ENCODE assay signal across 14 cellular contexts in genomic region chr3:141337523-141337854, GRCh38. TPM values are rescaled to one million over a fixed set of nuclear protein-coding genes. Genes with fewer than 3 reads are reported as not detected.
DNase-seq lines count a peak whose midpoint lies in the region; ATAC-seq and TF ChIP-seq lines count a peak whose summit lies in the region.
"Had no signal": no experiment of that assay in that cellular context is flagged by ENCODE, and none has a peak within 500 bp of the region (broad histone marks: within the 10 kb centered on the region; RNA-seq: fewer than 3 reads in every experiment).

No MANE protein-coding gene starts in this region.

- no peaks in the 10 kb centered on the region for H3K36me3 ChIP-seq in ACC112 (ENCODE audit: insufficient read depth, low read length)
- no peaks in the 10 kb centered on the region for H3K36me3 ChIP-seq in GM23248 (ENCODE audit: low read depth)
- no peaks in the 10 kb centered on the region for H3K36me3 ChIP-seq in SU-DHL-6 (ENCODE audit: low read length)
- H3K36me3 ChIP-seq: left lung, tibial artery had no signal

- H3K79me2 ChIP-seq in ACC112 (ENCODE audit: control insufficient read depth, insufficient read depth, low read length, unreplicated experiment) (no peaks in the 10 kb centered on the region), GM23248 (ENCODE audit: insufficient read depth) (no peaks in the 10 kb centered on the region), SU-DHL-6 (ENCODE audit: insufficient read depth, low read length) (no peaks in the 10 kb centered on the region)

- WGBS in GM23248 (ENCODE audit: low coverage in 1 of 2, low lambda C conversion rate in 2 of 2, missing lambda C conversion rate in 2 of 2), 2 experiments, result 92 to 100% methylated on average over 1 of the region's 1 CpG

- H3K27ac Mint-ChIP-seq in memory B cell (no peak overlapping the region), mesothelial cell of epicardium (no peak overlapping the region)
- H3K27ac Mint-ChIP-seq: natural killer cell had no signal

- in situ Hi-C loops in GM23248 (cut with MboI), result no loop called here

- ATAC-seq in memory B cell (ENCODE audit: low read depth) (peak; percentile 10), HG03025 (IDR thresholded peaks at IDR 0.05; ENCODE audit: low FRiP score, unreplicated experiment) (no peak)
- ATAC-seq: natural killer cell had no signal

- no peaks in the 10 kb centered on the region for H3K9me3 ChIP-seq in GM23248 (ENCODE audit: low read depth)
- no peaks in the 10 kb centered on the region for H3K9me3 ChIP-seq in SU-DHL-6 (ENCODE audit: insufficient read depth, low read length)
- H3K9me3 ChIP-seq: left lung, tibial artery had no signal

- H3K4me3 Mint-ChIP-seq in memory B cell, result no peak overlapping the region
- H3K4me3 Mint-ChIP-seq in mesothelial cell of epicardium, result no peak overlapping the region
- H3K4me3 Mint-ChIP-seq: natural killer cell had no signal

- no peaks in the 10 kb centered on the region for H3K9me3 Mint-ChIP-seq in memory B cell
- peaks cover 15% of the 10 kb centered on the region for H3K9me3 Mint-ChIP-seq in mesothelial cell of epicardium
- H3K9me3 Mint-ChIP-seq: natural killer cell had no signal

- H3K4me1 Mint-ChIP-seq in memory B cell (peaks cover 12% of the 10 kb centered on the region), mesothelial cell of epicardium (peaks cover 11% of the 10 kb centered on the region)
- H3K4me1 Mint-ChIP-seq: natural killer cell had no signal

- H3F3A ChIP-seq in GM23248 (ENCODE audit: insufficient read depth), result peaks cover 34% of the 10 kb centered on the region
- no peaks in the 10 kb centered on the region for H3F3A ChIP-seq in SU-DHL-6 (ENCODE audit: insufficient read depth)

- H3K4me3 ChIP-seq in ACC112 (ENCODE audit: low read depth, low read length) (no peak overlapping the region), GM23248 (no peak overlapping the region), SU-DHL-6 (ENCODE audit: insufficient read depth, low read length, poor library complexity, severe bottlenecking) (no peak overlapping the region)
- H3K4me3 ChIP-seq: left lung, tibial artery had no signal

- H4K20me1 ChIP-seq in GM23248 (ENCODE audit: insufficient read depth), result no peaks in the 10 kb centered on the region
- no peaks in the 10 kb centered on the region for H4K20me1 ChIP-seq in SU-DHL-6 (ENCODE audit: low read depth, low read length)

- H3K36me3 Mint-ChIP-seq in memory B cell (peaks cover 6% of the 10 kb centered on the region), mesothelial cell of epicardium (no peaks in the 10 kb centered on the region)
- H3K36me3 Mint-ChIP-seq: natural killer cell had no signal

- no peak for DNase-seq in GM23248
- no peak for DNase-seq in memory B cell (ENCODE audit: low spot score in 2 of 2)
- no peak for DNase-seq in NCI-H524 treated with DMSO at 0.1 percent for 48 hours (lab: John Stamatoyannopoulos, UW)
- no peak for DNase-seq in mesothelial cell of epicardium (ENCODE audit: low spot score in 2 of 2, unreplicated experiment in 2 of 2)
- no peak for DNase-seq in amygdala (lab: John Stamatoyannopoulos, UW)
- DNase-seq: left lung; natural killer cell; NCI-H1048; NCI-H510A; stimulated activated CD4-positive, alpha-beta T cell treated with anti-CD3 and anti-CD28 coated beads, Interleukin-1b, Interleukin-23, amount 100 ng/mL, for 48 hours; tibial artery had no signal

- H2AFZ ChIP-seq in ACC112 (ENCODE audit: low read length, unreplicated experiment) (peak overlapping the region; percentile 82), GM23248 (peak overlapping the region; percentile 9; the same call in 1 of the 2 replicates), SU-DHL-6 (ENCODE audit: low read depth, low read length, severe bottlenecking) (peak overlapping the region; percentile 44)

- H3K27me3 ChIP-seq in ACC112 (ENCODE audit: insufficient read depth, low read length) (no peaks in the 10 kb centered on the region), GM23248 (replicated peaks; ENCODE audit: insufficient read depth) (no peaks in the 10 kb centered on the region), SU-DHL-6 (ENCODE audit: low read length) (no peaks in the 10 kb centered on the region)
- H3K27me3 ChIP-seq: left lung, tibial artery had no signal

- peaks cover 13% of the 10 kb centered on the region for H3K27me3 Mint-ChIP-seq in memory B cell
- H3K27me3 Mint-ChIP-seq in mesothelial cell of epicardium (ENCODE audit: low read depth), result no peaks in the 10 kb centered on the region

- peaks cover 42% of the 10 kb centered on the region for H3K4me1 ChIP-seq in ACC112 (ENCODE audit: control insufficient read depth, insufficient read depth, low read length, unreplicated experiment)
- peaks cover 38% of the 10 kb centered on the region for H3K4me1 ChIP-seq in GM23248 (ENCODE audit: insufficient read depth)

- peak overlapping the region; percentile 37; the same call in 1 of the 2 replicates for H3K9ac ChIP-seq in GM23248
- H3K9ac ChIP-seq in SU-DHL-6 (ENCODE audit: low read length), result no peak overlapping the region

- no peaks in the 10 kb centered on the region for H3K9me2 ChIP-seq in GM23248 (ENCODE audit: insufficient read depth)
- no peaks in the 10 kb centered on the region for H3K9me2 ChIP-seq in SU-DHL-6 (replicated peaks; ENCODE audit: insufficient read depth, low read length)

- H3K27ac ChIP-seq in ACC112 (ENCODE audit: low read depth, low read length) (peak overlapping the region; percentile 89), GM23248 (peak overlapping the region; percentile 66), SU-DHL-6 (ENCODE audit: low read depth, low read length) (no peak overlapping the region)
- H3K27ac ChIP-seq: tibial artery had no signal

- H3K4me2 ChIP-seq in GM23248 (ENCODE audit: unreplicated experiment) (peak overlapping the region; percentile 14), SU-DHL-6 (ENCODE audit: low read depth, low read length, poor library complexity, severe bottlenecking) (peak overlapping the region; percentile 4)

- no peak for TF ChIP-seq CTCF in SU-DHL-6 (IDR thresholded peaks at IDR 0.05; ENCODE audit: insufficient read depth, low read length, poor library complexity, severe bottlenecking)
- no peak for TF ChIP-seq CTCF in mesothelial cell of epicardium (IDR thresholded peaks at IDR 0.05; ENCODE audit: unreplicated experiment)

RNA-seq across cellular contexts. Expression of gene ZBTB38, which starts 30.8 kb away (rescaled TPM):
- 159 and 175 TPM in 2 replicates for total RNA-seq in GM23248 (2014; rRNA removed; shearing (Covaris generic))
- polyA plus RNA-seq in GM23248 (2016; fragmentation: Nextera tagmentation; extraction: Ambion mirVana), result 107 and 112 TPM in 2 replicates
- 44.4 to 46.7 TPM (median 46.3 TPM) in 3 replicates for total RNA-seq in mesothelial cell of epicardium

Comparison
In these comparisons a context has a peak if more than half of its experiments do, and no peak if none do; other contexts are left out.
1. H2AFZ ChIP-seq: peak in every context shown above with its lines; median percentile 82 in ACC112; 44 in SU-DHL-6; 9 in GM23248.